In the genomic region with DNA sequence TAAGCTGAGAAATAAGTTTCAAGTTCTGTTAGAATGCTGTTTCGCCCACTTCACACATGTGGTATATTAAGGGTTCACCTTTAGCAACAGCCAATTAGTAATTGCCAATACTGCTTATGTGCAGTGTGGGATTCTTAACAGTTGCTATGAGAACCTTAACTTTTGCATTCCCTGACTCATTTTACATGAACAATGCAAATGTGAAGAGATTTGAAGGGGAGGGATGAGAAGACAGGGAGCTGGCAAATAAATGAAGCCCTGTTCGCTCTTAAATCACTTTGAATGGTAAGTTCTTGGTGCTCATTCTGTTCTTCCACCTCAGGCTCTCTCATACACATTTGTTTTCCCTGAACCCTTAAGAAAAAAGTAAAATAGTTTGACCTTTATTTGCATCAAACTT, we compare ENCODE assay signal across 19 cellular contexts.
"Had no signal": no experiment of that assay in that cellular context is flagged by ENCODE, and none has a peak within 500 bp of the region (broad histone marks: within the 10 kb centered on the region; RNA-seq: fewer than 3 reads in every experiment).

No MANE protein-coding gene starts in this region.

- H3K4me3 ChIP-seq: heart left ventricle, ovary, prostate gland, right lobe of liver, suprapubic skin, thyroid gland, upper lobe of left lung, uterus had no signal

- H3K36me3 ChIP-seq: heart left ventricle, ovary, prostate gland, suprapubic skin, thyroid gland, upper lobe of left lung, uterus had no signal

- H3K4me3 Mint-ChIP-seq: dendritic cell treated with granulocyte-macrophage colony-stimulating factor and Interleukin-4, amounts not matched to agents 40 ng/mL and 50 ng/mL, for 4 days; effector memory CD8-positive, alpha-beta T cell; naive thymus-derived CD4-positive, alpha-beta T cell; stimulated activated effector memory CD8-positive, alpha-beta T cell treated with anti-CD3 and anti-CD28 coated beads, Interleukin-12 subunit alpha, Interleukin-12 subunit beta, amount 100 ng/mL, for 72 hours had no signal

- H3K9me3 Mint-ChIP-seq: dendritic cell treated with granulocyte-macrophage colony-stimulating factor and Interleukin-4, amounts not matched to agents 40 ng/mL and 50 ng/mL, for 4 days; effector memory CD8-positive, alpha-beta T cell; stimulated activated effector memory CD8-positive, alpha-beta T cell treated with anti-CD3 and anti-CD28 coated beads, Interleukin-12 subunit alpha, Interleukin-12 subunit beta, amount 100 ng/mL, for 72 hours had no signal

- H3K4me1 ChIP-seq: foreskin keratinocyte, prostate gland, right lobe of liver, suprapubic skin, uterus had no signal

- H3K27me3 ChIP-seq: foreskin keratinocyte, heart left ventricle, ovary, right lobe of liver, suprapubic skin, thyroid gland, upper lobe of left lung, uterus had no signal

- H3K27ac Mint-ChIP-seq: dendritic cell treated with granulocyte-macrophage colony-stimulating factor and Interleukin-4, amounts not matched to agents 40 ng/mL and 50 ng/mL, for 4 days had no signal

- DNase-seq: effector memory CD8-positive, alpha-beta T cell; foreskin keratinocyte; heart left ventricle; hippocampal formation; left colon; naive thymus-derived CD4-positive, alpha-beta T cell; retina; right lobe of liver; stimulated activated CD4-positive, alpha-beta T cell treated with anti-CD3 and anti-CD28 coated beads, Interleukin-4, amount 100 ng/mL, for 1 hour; stimulated activated CD8-positive, alpha-beta memory T cell treated with anti-CD3 and anti-CD28 coated beads, Interleukin-4, amount 100 ng/mL, for 48 hours; stimulated activated naive CD8-positive, alpha-beta T cell treated with anti-CD3 and anti-CD28 coated beads, Interleukin-15, Interleukin-2, amounts not matched to agents 100 U/mL and 50 U/mL, for 24 hours; thyroid gland; upper lobe of left lung; uterus had no signal

- H3K27me3 Mint-ChIP-seq: dendritic cell treated with granulocyte-macrophage colony-stimulating factor and Interleukin-4, amounts not matched to agents 40 ng/mL and 50 ng/mL, for 4 days; effector memory CD8-positive, alpha-beta T cell; naive thymus-derived CD4-positive, alpha-beta T cell had no signal

- H3K4me1 Mint-ChIP-seq: stimulated activated effector memory CD8-positive, alpha-beta T cell treated with anti-CD3 and anti-CD28 coated beads, Interleukin-12 subunit alpha, Interleukin-12 subunit beta, amount 100 ng/mL, for 72 hours had no signal

- H3K9me3 ChIP-seq: heart left ventricle, ovary, prostate gland, right lobe of liver, suprapubic skin, thyroid gland, upper lobe of left lung, uterus had no signal

- ATAC-seq: effector memory CD8-positive, alpha-beta T cell; foreskin keratinocyte; heart left ventricle; left colon; naive thymus-derived CD4-positive, alpha-beta T cell; right lobe of liver; stimulated activated effector memory CD8-positive, alpha-beta T cell treated with anti-CD3 and anti-CD28 coated beads, Interleukin-12 subunit alpha, Interleukin-12 subunit beta, amount 100 ng/mL, for 72 hours; stimulated activated naive CD8-positive, alpha-beta T cell treated with anti-CD3 and anti-CD28 coated beads, Interleukin-15, Interleukin-2, amounts not matched to agents 100 U/mL and 50 U/mL, for 24 hours had no signal

- H3K27ac ChIP-seq: foreskin keratinocyte, heart left ventricle, ovary, prostate gland, right lobe of liver, suprapubic skin, thyroid gland, upper lobe of left lung, uterus had no signal
